Comparison of ENCODE assay signal across 4 cellular contexts in genomic region chr12:54092943-54093342, GRCh38. TPM values are rescaled to one million over a fixed set of nuclear protein-coding genes. Genes with fewer than 3 reads are reported as not detected.
"Had no signal": no experiment of that assay in that cellular context is flagged by ENCODE, and none has a peak within 500 bp of the region (broad histone marks: within the 10 kb centered on the region; RNA-seq: fewer than 3 reads in every experiment).

No MANE protein-coding gene starts in this region.

RNA-seq across cellular contexts. Expression of gene HOXC4, which starts 39.3 kb away (rescaled TPM):
- total RNA-seq: left ventricle myocardium inferior, left ventricle myocardium superior, liver, lung microvascular endothelial cell had no signal
